Comparison of ENCODE assay signal across 18 cellular contexts in the genomic region with DNA sequence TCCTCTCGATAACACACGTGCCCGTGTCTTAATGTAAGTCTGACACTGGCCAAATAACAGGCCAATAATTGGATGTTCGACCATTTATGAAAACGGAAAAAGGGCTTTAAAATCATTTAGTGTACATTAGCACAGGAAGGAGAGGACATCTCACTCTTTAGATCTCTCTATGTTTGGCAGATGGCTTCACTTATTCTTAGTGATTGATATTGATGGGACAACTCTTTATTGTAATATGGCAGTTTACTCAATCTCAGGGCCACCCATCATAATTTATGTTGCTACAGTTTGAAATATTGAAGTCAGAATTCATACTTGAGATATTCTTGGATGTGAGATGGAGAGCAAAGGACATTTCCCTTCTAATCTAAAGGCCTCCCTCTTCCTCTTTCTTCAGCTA.
DNase-seq lines count a peak whose midpoint lies in the region; TF ChIP-seq lines count a peak whose summit lies in the region.
"Had no signal": no experiment of that assay in that cellular context is flagged by ENCODE, and none has a peak within 500 bp of the region (broad histone marks: within the 10 kb centered on the region; RNA-seq: fewer than 3 reads in every experiment).

No MANE protein-coding gene starts in this region.

- H3K4me3 ChIP-seq in BLaER1 treated with 17β-estradiol and CSF1 and Interleukin-3, amounts not matched to agents 10 nM and 100 nM: no peak overlapping the region
- no peak overlapping the region for H3K4me3 ChIP-seq in DOHH2 (ENCODE audit: low read length)
- peak overlapping the region; percentile 10 for H3K4me3 ChIP-seq in OCI-LY7 (ENCODE audit: low read depth, low read length, poor library complexity, severe bottlenecking)
- H3K4me3 ChIP-seq in neural cell (ENCODE audit: low read length): no peak overlapping the region
- H3K4me3 ChIP-seq: GM12878 had no signal

- in situ Hi-C loops in ACHN (cut with HindIII; ENCODE audit: low pct_ligation_motif_present, low pct_unique_long_range_greater_than_20kb, low sequenced_read_pairs): no loop called here

- H3F3A ChIP-seq in DOHH2 (ENCODE audit: control insufficient read depth, insufficient read depth): no peaks in the 10 kb centered on the region
- no peaks in the 10 kb centered on the region for H3F3A ChIP-seq in neural cell (ENCODE audit: insufficient read depth, low read length, poor library complexity, severe bottlenecking)

- H3K79me2 ChIP-seq in DOHH2 (ENCODE audit: control insufficient read depth, low read length) (no peaks in the 10 kb centered on the region), OCI-LY7 (ENCODE audit: insufficient read depth, low read depth, low read length) (no peaks in the 10 kb centered on the region), neural cell (replicated peaks; ENCODE audit: insufficient read depth, low read length) (no peaks in the 10 kb centered on the region)

- H3K9me2 ChIP-seq in DOHH2 (replicated peaks; ENCODE audit: control insufficient read depth, low read length) (no peaks in the 10 kb centered on the region), OCI-LY7 (ENCODE audit: insufficient read depth, low read length) (no peaks in the 10 kb centered on the region), neural cell (ENCODE audit: insufficient read depth, low read length) (no peaks in the 10 kb centered on the region)

- TF ChIP-seq RAD21 in neural cell (conservative IDR thresholded peaks at IDR 0.05): no peak

- no TSS peak for BruUV-seq in OCI-LY7 (replicated peaks; lab: Mats Ljungman, UMichigan)

- no peak overlapping the region; a peak in 1 of 22 replicates for H3K9ac ChIP-seq in BLaER1 treated with 17β-estradiol and CSF1 and Interleukin-3, amounts not matched to agents 10 nM and 100 nM
- H3K9ac ChIP-seq in neural cell (ENCODE audit: low read length): no peak overlapping the region

- no peak for DNase-seq in OCI-LY7 (ENCODE audit: low spot score)
- DNase-seq in HuH-7.5 (ENCODE audit: low spot score): no peak
- DNase-seq in ACHN: no peak
- no peak for DNase-seq in NCI-H345 (lab: John Stamatoyannopoulos, UW)
- DNase-seq: C1 segment of cervical spinal cord; CD4-positive, alpha-beta memory T cell; COR-L47; DMS153; DND-41; EL; GDM1; GOT3; H7; HCEC 1CT had no signal

- CTCF ChIA-PET in OCI-LY7 (lab: Charles Lee; ENCODE audit: unreplicated experiment): no interaction called here

- intact Hi-C loops in OCI-LY7 (cut with micrococcal nuclease; ENCODE audit: unreplicated experiment): no loop called here

- peak overlapping the region; percentile 92 for H2AFZ ChIP-seq in OCI-LY7 (ENCODE audit: low read length)
- H2AFZ ChIP-seq in neural cell (ENCODE audit: low read depth, low read length): no peak overlapping the region

- H3K36me3 ChIP-seq in BLaER1 treated with 17β-estradiol and CSF1 and Interleukin-3, amounts not matched to agents 10 nM and 100 nM: no peaks in the 10 kb centered on the region
- H3K36me3 ChIP-seq in DOHH2 (ENCODE audit: control insufficient read depth, low read length) (no peaks in the 10 kb centered on the region), OCI-LY7 (ENCODE audit: insufficient read depth, low read length) (no peaks in the 10 kb centered on the region), neural cell (ENCODE audit: insufficient read depth, low read length) (no peaks in the 10 kb centered on the region)

- no peaks in the 10 kb centered on the region for H4K20me1 ChIP-seq in BLaER1 treated with 17β-estradiol and CSF1 and Interleukin-3, amounts not matched to agents 10 nM and 100 nM
- H4K20me1 ChIP-seq in DOHH2 (ENCODE audit: control insufficient read depth, insufficient read depth, low read depth, low read length) (no peaks in the 10 kb centered on the region), OCI-LY7 (ENCODE audit: insufficient read depth, low read length) (no peaks in the 10 kb centered on the region), neural cell (ENCODE audit: insufficient read depth) (no peaks in the 10 kb centered on the region)

- H3K27ac ChIP-seq in BLaER1 treated with 17β-estradiol and CSF1 and Interleukin-3, amounts not matched to agents 10 nM and 100 nM: no peak overlapping the region
- H3K27ac ChIP-seq in DOHH2 (ENCODE audit: low read depth, low read length) (no peak overlapping the region), OCI-LY7 (ENCODE audit: low read depth, low read length, poor library complexity, severe bottlenecking) (peak overlapping the region; percentile 75), neural cell (ENCODE audit: low read length) (no peak overlapping the region)

- H3K4me1 ChIP-seq in BLaER1 treated with 17β-estradiol and CSF1 and Interleukin-3, amounts not matched to agents 10 nM and 100 nM: peaks cover 3 to 51% (median 27%) of the 10 kb centered on the region in 10 experiments; a peak in 17 of 20 replicates
- peaks cover 10% of the 10 kb centered on the region for H3K4me1 ChIP-seq in DOHH2 (ENCODE audit: control insufficient read depth, low read length)
- H3K4me1 ChIP-seq in OCI-LY7 (ENCODE audit: insufficient read depth, low read length, poor library complexity, severe bottlenecking): peaks cover 42% of the 10 kb centered on the region

- H3K27me3 ChIP-seq in BLaER1 treated with 17β-estradiol and CSF1 and Interleukin-3, amounts not matched to agents 10 nM and 100 nM: no peaks in the 10 kb centered on the region
- H3K27me3 ChIP-seq in DOHH2 (ENCODE audit: control insufficient read depth, low read length) (no peaks in the 10 kb centered on the region), neural cell (ENCODE audit: insufficient read depth, low read depth, low read length) (no peaks in the 10 kb centered on the region)

- peak; percentile 93 for TF ChIP-seq EP300 in neural cell (conservative IDR thresholded peaks at IDR 0.05; ENCODE audit: poor library complexity, severe bottlenecking)

- H3K9me3 ChIP-seq in BLaER1 treated with 17β-estradiol and CSF1 and Interleukin-3, amounts not matched to agents 10 nM and 100 nM (replicated peaks in 1 of 11): peaks cover 0 to 33% (median 15%) of the 10 kb centered on the region in 11 experiments; a peak in 14 of 22 replicates
- H3K9me3 ChIP-seq in DOHH2 (ENCODE audit: control insufficient read depth, insufficient read depth, low read length) (no peaks in the 10 kb centered on the region), OCI-LY7 (ENCODE audit: low read length) (no peaks in the 10 kb centered on the region), neural cell (ENCODE audit: low read length) (no peaks in the 10 kb centered on the region)

- peak overlapping the region; percentile 5 to 74 (median 44); a peak in 17 of 22 replicates for H3K4me2 ChIP-seq in BLaER1 treated with 17β-estradiol and CSF1 and Interleukin-3, amounts not matched to agents 10 nM and 100 nM
- 0 out of 2 replicates have a peak overlapping the region, but pooled peaks have one; percentile 16 for H3K4me2 ChIP-seq in DOHH2 (ENCODE audit: low read length)
- peak overlapping the region; percentile 49 for H3K4me2 ChIP-seq in OCI-LY7 (ENCODE audit: low read length)
- H3K4me2 ChIP-seq in neural cell (ENCODE audit: low read length): no peak overlapping the region

- POLR2A ChIA-PET in OCI-LY7 (lab: Charles Lee): interaction anchor here (0.6 to 1.2 kb wide), 5 partner anchors 11 to 776 kb away, joined by 3 to 4 read pairs (median 4); no protein-coding TSS in a partner anchor

- TF ChIP-seq CTCF in DOHH2 (IDR thresholded peaks at IDR 0.05; ENCODE audit: low read depth, low read length, poor library complexity, severe bottlenecking) (no peak), OCI-LY7 (conservative IDR thresholded peaks at IDR 0.05; ENCODE audit: low read length) (no peak), neural cell (IDR thresholded peaks at IDR 0.05; ENCODE audit: poor library complexity, severe bottlenecking) (no peak)

TF ChIP-seq in neural cell, 6 proteins besides CTCF, POLR2A, EP300 and RAD21:
- TF ChIP-seq SMC3 (conservative IDR thresholded peaks at IDR 0.05; ENCODE audit: poor library complexity) (no peak), MXI1 (conservative IDR thresholded peaks at IDR 0.05; ENCODE audit: poor library complexity, severe bottlenecking) (no peak), POLR2AphosphoS5 (IDR thresholded peaks at IDR 0.05) (no peak), TAF1 (IDR thresholded peaks at IDR 0.05; ENCODE audit: low read depth) (no peak)
- TF ChIP-seq, protein P1, sequence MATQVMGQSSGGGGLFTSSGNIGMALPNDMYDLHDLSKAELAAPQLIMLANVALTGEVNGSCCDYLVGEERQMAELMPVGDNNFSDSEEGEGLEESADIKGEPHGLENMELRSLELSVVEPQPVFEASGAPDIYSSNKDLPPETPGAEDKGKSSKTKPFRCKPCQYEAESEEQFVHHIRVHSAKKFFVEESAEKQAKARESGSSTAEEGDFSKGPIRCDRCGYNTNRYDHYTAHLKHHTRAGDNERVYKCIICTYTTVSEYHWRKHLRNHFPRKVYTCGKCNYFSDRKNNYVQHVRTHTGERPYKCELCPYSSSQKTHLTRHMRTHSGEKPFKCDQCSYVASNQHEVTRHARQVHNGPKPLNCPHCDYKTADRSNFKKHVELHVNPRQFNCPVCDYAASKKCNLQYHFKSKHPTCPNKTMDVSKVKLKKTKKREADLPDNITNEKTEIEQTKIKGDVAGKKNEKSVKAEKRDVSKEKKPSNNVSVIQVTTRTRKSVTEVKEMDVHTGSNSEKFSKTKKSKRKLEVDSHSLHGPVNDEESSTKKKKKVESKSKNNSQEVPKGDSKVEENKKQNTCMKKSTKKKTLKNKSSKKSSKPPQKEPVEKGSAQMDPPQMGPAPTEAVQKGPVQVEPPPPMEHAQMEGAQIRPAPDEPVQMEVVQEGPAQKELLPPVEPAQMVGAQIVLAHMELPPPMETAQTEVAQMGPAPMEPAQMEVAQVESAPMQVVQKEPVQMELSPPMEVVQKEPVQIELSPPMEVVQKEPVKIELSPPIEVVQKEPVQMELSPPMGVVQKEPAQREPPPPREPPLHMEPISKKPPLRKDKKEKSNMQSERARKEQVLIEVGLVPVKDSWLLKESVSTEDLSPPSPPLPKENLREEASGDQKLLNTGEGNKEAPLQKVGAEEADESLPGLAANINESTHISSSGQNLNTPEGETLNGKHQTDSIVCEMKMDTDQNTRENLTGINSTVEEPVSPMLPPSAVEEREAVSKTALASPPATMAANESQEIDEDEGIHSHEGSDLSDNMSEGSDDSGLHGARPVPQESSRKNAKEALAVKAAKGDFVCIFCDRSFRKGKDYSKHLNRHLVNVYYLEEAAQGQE (IDR thresholded peaks at IDR 0.05; ENCODE audit: borderline replicate concordance): peak; percentile 27
